Comparison of ENCODE assay signal across 20 cellular contexts in the genomic region with DNA sequence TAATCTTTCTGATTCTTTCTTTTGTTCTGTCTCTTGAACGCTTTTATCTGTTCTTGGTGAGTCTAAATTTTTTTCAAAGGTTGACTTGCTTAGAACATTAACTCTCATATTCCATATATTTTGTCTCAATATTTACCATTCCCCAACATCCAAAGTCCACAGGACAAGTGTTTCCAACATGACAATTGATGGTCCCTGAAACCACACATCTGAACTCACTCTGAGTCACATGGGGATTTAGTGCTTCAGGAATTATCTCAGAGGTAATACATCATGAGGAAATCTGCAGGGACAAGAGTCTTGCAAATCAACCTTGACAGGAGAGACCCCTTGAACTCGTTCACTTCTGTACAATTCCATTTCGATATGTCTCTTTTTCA.
"Had no signal": no experiment of that assay in that cellular context is flagged by ENCODE, and none has a peak within 500 bp of the region (broad histone marks: within the 10 kb centered on the region; RNA-seq: fewer than 3 reads in every experiment).

No MANE protein-coding gene starts in this region.

- H3K4me3 Mint-ChIP-seq: activated CD4-positive, alpha-beta T cell treated with anti-CD3 and anti-CD28 coated beads, Interleukin-2, amount 10 ng/mL, durations not matched to agents 24 days and 14 days; activated CD8-positive, alpha-beta T cell treated with anti-CD3 and anti-CD28 coated beads, Interleukin-2, amount 10 ng/mL, durations not matched to agents 7 days and 5 days; central memory CD8-positive, alpha-beta T cell; naive thymus-derived CD8-positive, alpha-beta T cell; stimulated activated naive CD8-positive, alpha-beta T cell treated with anti-CD3 and anti-CD28 coated beads, Interleukin-15, amount 100 ng/mL, for 72 hours had no signal

- H3K27ac ChIP-seq: coronary artery, heart left ventricle, testis, upper lobe of left lung had no signal

- H3K4me3 ChIP-seq: coronary artery, heart left ventricle, testis, upper lobe of left lung had no signal

- H3K4me1 Mint-ChIP-seq: central memory CD8-positive, alpha-beta T cell had no signal

- H3K27me3 Mint-ChIP-seq: activated CD4-positive, alpha-beta T cell treated with anti-CD3 and anti-CD28 coated beads, Interleukin-2, amount 10 ng/mL, durations not matched to agents 24 days and 14 days; stimulated activated naive CD8-positive, alpha-beta T cell treated with anti-CD3 and anti-CD28 coated beads, Interleukin-15, amount 100 ng/mL, for 72 hours had no signal

- H3K27me3 ChIP-seq: heart left ventricle, testis, upper lobe of left lung had no signal

- H3K27ac Mint-ChIP-seq: activated CD4-positive, alpha-beta T cell treated with anti-CD3 and anti-CD28 coated beads, Interleukin-2, amount 10 ng/mL, durations not matched to agents 24 days and 14 days; activated CD8-positive, alpha-beta T cell treated with anti-CD3 and anti-CD28 coated beads, Interleukin-2, amount 10 ng/mL, durations not matched to agents 7 days and 5 days; activated naive CD4-positive, alpha-beta T cell treated with anti-CD3 and anti-CD28 coated beads, Interleukin-2, amount 50 U/mL, for 72 hours; naive thymus-derived CD8-positive, alpha-beta T cell; stimulated activated naive CD8-positive, alpha-beta T cell treated with anti-CD3 and anti-CD28 coated beads, Interleukin-15, amount 100 ng/mL, for 72 hours had no signal

- FAIRE-seq: small intestine, TTC549 had no signal

- H3K9me3 ChIP-seq: heart left ventricle, testis, upper lobe of left lung had no signal

- H3K36me3 Mint-ChIP-seq: naive thymus-derived CD8-positive, alpha-beta T cell had no signal

- H3K36me3 ChIP-seq: heart left ventricle, upper lobe of left lung had no signal

- H3K9me3 Mint-ChIP-seq: central memory CD8-positive, alpha-beta T cell; naive thymus-derived CD8-positive, alpha-beta T cell; stimulated activated naive CD8-positive, alpha-beta T cell treated with anti-CD3 and anti-CD28 coated beads, Interleukin-15, amount 100 ng/mL, for 72 hours had no signal

- H3K4me1 ChIP-seq: upper lobe of left lung had no signal

- DNase-seq: activated CD4-positive, alpha-beta T cell treated with anti-CD3 and anti-CD28 coated beads, Interleukin-2, amount 10 ng/mL, durations not matched to agents 24 days and 14 days; activated CD4-positive, CD25-positive, alpha-beta regulatory T cell; activated CD8-positive, alpha-beta memory T cell treated with anti-CD3 and anti-CD28 coated beads, Interleukin-2, amount 50 U/mL, for 4 hours; activated CD8-positive, alpha-beta T cell treated with anti-CD3 and anti-CD28 coated beads, Interleukin-2, amount 10 ng/mL, durations not matched to agents 7 days and 5 days; activated gamma-delta T cell; activated T-cell treated with anti-CD3 and anti-CD28 coated beads, Interleukin-2, amount 50 U/mL, for 48 hours; amniotic stem cell; foreskin melanocyte; heart left ventricle; naive thymus-derived CD8-positive, alpha-beta T cell; posterior cingulate gyrus; stimulated activated naive CD8-positive, alpha-beta T cell treated with anti-CD3 and anti-CD28 coated beads, Interleukin-15, amount 100 ng/mL, for 72 hours; T-helper 2 cell; testis; upper lobe of left lung had no signal

- ATAC-seq: activated CD8-positive, alpha-beta T cell treated with anti-CD3 and anti-CD28 coated beads, Interleukin-2, amount 10 ng/mL, durations not matched to agents 7 days and 5 days; activated naive CD4-positive, alpha-beta T cell treated with anti-CD3 and anti-CD28 coated beads, Interleukin-2, amount 50 U/mL, for 72 hours; naive thymus-derived CD8-positive, alpha-beta T cell; stimulated activated naive CD8-positive, alpha-beta T cell treated with anti-CD3 and anti-CD28 coated beads, Interleukin-15, amount 100 ng/mL, for 72 hours had no signal
